Comparison of ENCODE assay signal across 32 cellular contexts in genomic region chr2:202327887-202328286, GRCh38. TPM values are rescaled to one million over a fixed set of nuclear protein-coding genes. Genes with fewer than 3 reads are reported as not detected.
DNase-seq lines count a peak whose midpoint lies in the region; ATAC-seq, FAIRE-seq and TF ChIP-seq lines count a peak whose summit lies in the region.
"Had no signal": no experiment of that assay in that cellular context is flagged by ENCODE, and none has a peak within 500 bp of the region (broad histone marks: within the 10 kb centered on the region; RNA-seq: fewer than 3 reads in every experiment).

No MANE protein-coding gene starts in this region.

- no peaks in the 10 kb centered on the region for H3K27me3 ChIP-seq in HepG2 (ENCODE audit: control insufficient read depth in 1 of 2, insufficient read depth in 2 of 2, low read length in 2 of 2)
- no peaks in the 10 kb centered on the region for H3K27me3 ChIP-seq in right lobe of liver
- H3K27me3 ChIP-seq: stomach, tibial artery had no signal

- TF ChIP-seq POLR2A in HepG2 (IDR thresholded peaks at IDR 0.05; ENCODE audit: insufficient read depth in 1 of 2, low read depth in 2 of 2, low read length in 2 of 2) (no peak), right lobe of liver (IDR thresholded peaks at IDR 0.05) (no peak)

- no TSS peak for BruUV-seq in HepG2 (replicated peaks; lab: Mats Ljungman, UMichigan)

- H3K9me3 ChIP-seq in HepG2 (ENCODE audit: low read length) (no peaks in the 10 kb centered on the region), right lobe of liver (no peaks in the 10 kb centered on the region)
- H3K9me3 ChIP-seq: A549, psoas muscle, stomach, tibial artery had no signal

- H3K79me2 ChIP-seq in HepG2 (ENCODE audit: insufficient read depth, low read length) = no peaks in the 10 kb centered on the region

- H3K36me3 ChIP-seq in HepG2 (replicated peaks in 1 of 2; ENCODE audit: control insufficient read depth in 1 of 2, insufficient read depth in 2 of 2, low read length in 2 of 2) (no peaks in the 10 kb centered on the region), right lobe of liver (no peaks in the 10 kb centered on the region)
- H3K36me3 ChIP-seq: WERI-Rb-1 had no signal

- no peaks in the 10 kb centered on the region for H3K4me1 Mint-ChIP-seq in activated T-cell treated with anti-CD3 and anti-CD28 coated beads, Interleukin-2, amount 50 U/mL, for 72 hours (ENCODE audit: low read depth)
- H3K4me1 Mint-ChIP-seq: activated CD4-positive, alpha-beta T cell treated with anti-CD3 and anti-CD28 coated beads, Interleukin-2, amount 10 ng/mL, durations not matched to agents 7 days and 5 days; CD8-positive, alpha-beta memory T cell; IgD-negative memory B cell had no signal

- intact Hi-C loops in HepG2 (cut with micrococcal nuclease; ENCODE audit: unreplicated experiment) = no loop called here
- intact Hi-C loops in right lobe of liver (cut with DNase I) = no loop called here

- in situ Hi-C loops in HepG2 (cut with HindIII; ENCODE audit: extremely low pct_ligation_motif_present, low pct_unique_long_range_greater_than_20kb) = no loop called here

- H3K27me3 Mint-ChIP-seq in activated T-cell treated with anti-CD3 and anti-CD28 coated beads, Interleukin-2, amount 50 U/mL, for 72 hours (ENCODE audit: low read depth) = no peaks in the 10 kb centered on the region
- H3K27me3 Mint-ChIP-seq: activated CD4-positive, alpha-beta T cell treated with anti-CD3 and anti-CD28 coated beads, Interleukin-2, amount 10 ng/mL, durations not matched to agents 7 days and 5 days; activated naive CD8-positive, alpha-beta T cell; CD8-positive, alpha-beta memory T cell; dendritic cell treated with granulocyte-macrophage colony-stimulating factor and Interleukin-4, amounts not matched to agents 40 ng/mL and 50 ng/mL, for 4 days; IgD-negative memory B cell had no signal

- TF ChIP-seq EP300 in HepG2 (IDR thresholded peaks at IDR 0.05; ENCODE audit: low read depth in 2 of 2, low read length in 2 of 2) (no peak), HepG2 (CRISPR knock-in tag; IDR thresholded peaks at IDR 0.05; ENCODE audit: borderline replicate concordance) (no peak)

- no peak overlapping the region for H3K27ac ChIP-seq in HepG2 (ENCODE audit: extremely low read length, insufficient read depth, low read length)
- H3K27ac ChIP-seq in right lobe of liver = no peak overlapping the region
- H3K27ac ChIP-seq: A549, psoas muscle, stomach, tibial artery, WERI-Rb-1 had no signal

- peaks cover 0 to 4% of the 10 kb centered on the region in 2 donors for H3K36me3 Mint-ChIP-seq in activated T-cell treated with anti-CD3 and anti-CD28 coated beads, Interleukin-2, amount 50 U/mL, for 72 hours (ENCODE audit: insufficient read depth in 2 of 2)
- H3K36me3 Mint-ChIP-seq: IgD-negative memory B cell had no signal

- H3K4me1 ChIP-seq in HepG2 (ENCODE audit: insufficient read depth, low read length) = peaks cover 8% of the 10 kb centered on the region; the same call in 1 of the 2 replicates
- no peaks in the 10 kb centered on the region for H3K4me1 ChIP-seq in right lobe of liver
- H3K4me1 ChIP-seq: A549, psoas muscle, stomach, tibial artery had no signal

- CTCF ChIA-PET in HepG2 (lab: Yijun Ruan, JAX; ENCODE audit: low intra/inter-chr PET ratio, low total read pairs) = no interaction called here

- ATAC-seq in HepG2 (peak; percentile 67), right lobe of liver (no peak), GM21619 (IDR thresholded peaks at IDR 0.05; ENCODE audit: unreplicated experiment) (no peak)
- no peak for ATAC-seq in activated T-cell treated with anti-CD3 and anti-CD28 coated beads, Interleukin-2, amount 50 U/mL, for 72 hours (replicated peaks in 1 of 2)
- ATAC-seq: A549, psoas muscle had no signal

- no peak overlapping the region for H3K4me3 ChIP-seq in HepG2 (replicated peaks in 1 of 3; ENCODE audit: insufficient read depth in 1 of 3, low read depth in 2 of 3, low read length in 3 of 3)
- H3K4me3 ChIP-seq in right lobe of liver = no peak overlapping the region
- H3K4me3 ChIP-seq: A549, psoas muscle, stomach, tibial artery had no signal

- no peak overlapping the region for H3K27ac Mint-ChIP-seq in activated T-cell treated with anti-CD3 and anti-CD28 coated beads, Interleukin-2, amount 50 U/mL, for 72 hours
- H3K27ac Mint-ChIP-seq: activated CD4-positive, alpha-beta T cell treated with anti-CD3 and anti-CD28 coated beads, Interleukin-2, amount 10 ng/mL, durations not matched to agents 7 days and 5 days; activated naive CD8-positive, alpha-beta T cell; activated T-helper 2 cell treated with anti-CD3 and anti-CD28 coated beads, Interferon-gamma antibody, Interleukin-2, Interleukin-4, amounts not matched to agents 10 μg/mL and 5 μg/mL and 100 μg/mL, durations not matched to agents 14 hours and 24 hours and 36 hours; dendritic cell treated with granulocyte-macrophage colony-stimulating factor and Interleukin-4, amounts not matched to agents 40 ng/mL and 50 ng/mL, for 4 days had no signal

- WGBS in HepG2 (ENCODE audit: low lambda C conversion rate) = 100% methylated on average over 2 of the region's 2 CpGs
- WGBS in right lobe of liver (ENCODE audit: insufficient coverage, low coverage, low lambda C conversion rate, missing lambda C conversion rate) = 60% methylated on average over 1 of the region's 2 CpGs

- no peak for FAIRE-seq in HepG2 (lab: Jason Lieb, UNC)
- FAIRE-seq: A549, endometrium had no signal

- DNase-seq in HepG2 (ENCODE audit: low spot score) (no peak), right lobe of liver (no peak), epidermal melanocyte (ENCODE audit: insufficient read length, low spot score) (peak; percentile 28), iPS-NIHi11 (ENCODE audit: low spot score) (peak; percentile 21), SKM-1 treated with dmso at 0.1 percent for 144 hours (lab: John Stamatoyannopoulos, UW; ENCODE audit: unreplicated experiment) (no peak), NCI-H2171 treated with DMSO at 0.1 percent for 48 hours (lab: John Stamatoyannopoulos, UW) (no peak)
- no peak for DNase-seq in activated T-cell treated with anti-CD3 and anti-CD28 coated beads, Interleukin-2, amount 50 U/mL, for 72 hours
- DNase-seq: activated CD4-positive, alpha-beta T cell treated with anti-CD3 and anti-CD28 coated beads, Interleukin-2, amount 10 ng/mL, durations not matched to agents 7 days and 5 days; AML-193; aorta; CD8-positive, alpha-beta memory T cell; central memory CD4-positive, alpha-beta T cell; DMS153; GOT3; kidney glomerular epithelial cell; NCI-H1048; NCI-H1694 treated with DMSO at 0.1 percent for 48 hours; NCI-H524 treated with DMSO at 0.1 percent for 48 hours; occipital lobe; psoas muscle; SHP77 treated with DMSO at 0.1 percent for 48 hours; stomach; T1000; tibial artery; WERI-Rb-1 had no signal

- no peak overlapping the region for H3K4me3 Mint-ChIP-seq in activated T-cell treated with anti-CD3 and anti-CD28 coated beads, Interleukin-2, amount 50 U/mL, for 72 hours
- H3K4me3 Mint-ChIP-seq: activated CD4-positive, alpha-beta T cell treated with anti-CD3 and anti-CD28 coated beads, Interleukin-2, amount 10 ng/mL, durations not matched to agents 7 days and 5 days; activated naive CD8-positive, alpha-beta T cell; CD8-positive, alpha-beta memory T cell; dendritic cell treated with granulocyte-macrophage colony-stimulating factor and Interleukin-4, amounts not matched to agents 40 ng/mL and 50 ng/mL, for 4 days; IgD-negative memory B cell had no signal

- H4K20me1 ChIP-seq in HepG2 (ENCODE audit: insufficient read depth, low read length) = no peaks in the 10 kb centered on the region

- no peak for TF ChIP-seq RAD21 in HepG2 (CRISPR knock-in tag; IDR thresholded peaks at IDR 0.05)

- POLR2A ChIA-PET in HepG2 (lab: Yijun Ruan, JAX) = no interaction called here

- no peak overlapping the region for H3K9ac ChIP-seq in HepG2 (ENCODE audit: insufficient read depth, low read depth, low read length)

- no peaks in the 10 kb centered on the region for H3K9me3 Mint-ChIP-seq in activated T-cell treated with anti-CD3 and anti-CD28 coated beads, Interleukin-2, amount 50 U/mL, for 72 hours
- H3K9me3 Mint-ChIP-seq: activated CD4-positive, alpha-beta T cell treated with anti-CD3 and anti-CD28 coated beads, Interleukin-2, amount 10 ng/mL, durations not matched to agents 7 days and 5 days; activated T-helper 2 cell treated with anti-CD3 and anti-CD28 coated beads, Interferon-gamma antibody, Interleukin-2, Interleukin-4, amounts not matched to agents 10 μg/mL and 5 μg/mL and 100 μg/mL, durations not matched to agents 14 hours and 24 hours and 36 hours; CD8-positive, alpha-beta memory T cell; dendritic cell treated with granulocyte-macrophage colony-stimulating factor and Interleukin-4, amounts not matched to agents 40 ng/mL and 50 ng/mL, for 4 days; IgD-negative memory B cell had no signal

- H2AFZ ChIP-seq in HepG2 (ENCODE audit: low read length) = no peak overlapping the region

- no peak for TF ChIP-seq CTCF in HepG2 (CRISPR knock-in tag; IDR thresholded peaks at IDR 0.05)
- no peak for TF ChIP-seq CTCF in right lobe of liver (IDR thresholded peaks at IDR 0.05)

- H3K4me2 ChIP-seq in HepG2 (ENCODE audit: low read depth, low read length) = no peak overlapping the region
- H3K4me2 ChIP-seq: A549 had no signal

RNA-seq across cellular contexts. Expression of gene BMPR2, which starts 48.2 kb away (rescaled TPM):
- 5.5 and 7.4 TPM in 2 replicates for total RNA-seq in HepG2 (2016; rRNA removed; fragmentation: Illumina TruSeq; extraction: Trizol)
- total RNA-seq in HepG2 (2016; cell fraction: cytosol; rRNA removed; fragmentation: Illumina TruSeq; extraction: Trizol; ENCODE audit: low read depth) = 13.2 and 14.1 TPM in 2 replicates
- 5.4 and 6.0 TPM in 2 replicates for total RNA-seq in HepG2 (2016; cell fraction: insoluble cytoplasmic fraction; rRNA removed; fragmentation: Illumina TruSeq; extraction: Trizol)
- total RNA-seq in HepG2 (2016; cell fraction: membrane; rRNA removed; fragmentation: Illumina TruSeq; extraction: Trizol) = 5.9 and 6.9 TPM in 2 replicates
- total RNA-seq in HepG2 (2016; cell fraction: nucleus; rRNA removed; fragmentation: Illumina TruSeq; extraction: Trizol) = 8.1 and 8.5 TPM in 2 replicates
- 9.9 and 10.3 TPM in 2 replicates for polyA plus RNA-seq in HepG2 (2011; rRNA removed)
- 5.9 and 9.5 TPM in 2 replicates for polyA plus RNA-seq in HepG2 (2011; cell fraction: cytosol; rRNA removed)
- polyA plus RNA-seq in HepG2 (2011; cell fraction: nucleus; rRNA removed) = 4.3 and 4.8 TPM in 2 replicates
- polyA plus RNA-seq in HepG2 (2012) = 7.1 and 8.8 TPM in 2 replicates
- 0.36 and 0.44 TPM in 2 replicates for polyA plus RNA-seq in HepG2 (2016; cell fraction: cytosol; fragmentation: Illumina TruSeq; extraction: Trizol; ENCODE audit: low read depth)
- 8.8 and 9.2 TPM in 2 replicates for polyA plus RNA-seq in HepG2 (2016; cell fraction: insoluble cytoplasmic fraction; fragmentation: Illumina TruSeq; extraction: Trizol; ENCODE audit: low read depth)
- polyA plus RNA-seq in HepG2 (2016; cell fraction: membrane; fragmentation: Illumina TruSeq; extraction: Trizol; ENCODE audit: low read depth) = 2.0 and 2.2 TPM in 2 replicates
- 10.9 and 11.7 TPM in 2 replicates for polyA plus RNA-seq in HepG2 (2016; cell fraction: nucleus; fragmentation: Illumina TruSeq; extraction: Trizol; ENCODE audit: insufficient read depth, low read depth)
- 15.2 and 16.0 TPM in 2 replicates for polyA minus RNA-seq in HepG2 (2011; rRNA and poly(A)+ RNA removed; ENCODE audit: low replicate concordance)
- polyA minus RNA-seq in HepG2 (2011; cell fraction: cytosol; rRNA and poly(A)+ RNA removed) = 21.4 and 27.0 TPM in 2 replicates
- polyA minus RNA-seq in HepG2 (2011; cell fraction: nucleus; rRNA and poly(A)+ RNA removed) = 16.5 and 23.7 TPM in 2 replicates
- total RNA-seq in right lobe of liver = 10 to 100 TPM; 14.6 to 25.2 (median 18.7) TPM
- 1 to 10 TPM; 9.7 to 9.9 TPM for total RNA-seq in activated T-cell treated with anti-CD3 and anti-CD28 coated beads, Interleukin-2, amount 50 U/mL, for 72 hours

Comparison
In these comparisons a context has a peak if more than half of its experiments do, and no peak if none do; other contexts are left out.
1. DNase-seq: peak in epidermal melanocyte (single experiment) and iPS-NIHi11 (single experiment); none in HepG2 (single experiment), right lobe of liver (0 of 3), SKM-1 treated with dmso at 0.1 percent for 144 hours (single experiment), activated T-cell treated with anti-CD3 and anti-CD28 coated beads, Interleukin-2, amount 50 U/mL, for 72 hours (0 of 2) and NCI-H2171 treated with DMSO at 0.1 percent for 48 hours (single experiment).